Comparison of ENCODE assay signal across 17 cellular contexts in genomic region chr1:156379420-156380165, GRCh38. TPM values are rescaled to one million over a fixed set of nuclear protein-coding genes. Genes with fewer than 3 reads are reported as not detected.
DNase-seq lines count a peak whose midpoint lies in the region; ATAC-seq and TF ChIP-seq lines count a peak whose summit lies in the region.
"Had no signal": no experiment of that assay in that cellular context is flagged by ENCODE, and none has a peak within 500 bp of the region (broad histone marks: within the 10 kb centered on the region; RNA-seq: fewer than 3 reads in every experiment).

No MANE protein-coding gene starts in this region.

- POLR2A ChIA-PET in activated CD4-positive, alpha-beta T cell treated with anti-CD3 and anti-CD28 coated beads for 36 hours (lab: Charles Lee): no interaction called here

- intact Hi-C loops in activated CD4-positive, alpha-beta T cell treated with anti-CD3 and anti-CD28 coated beads for 36 hours (cut with DNase I, micrococcal nuclease): loop anchor here in 1 of 2 experiments (10.0 kb wide), 1 partner anchor 175 kb away; no protein-coding TSS in a partner anchor

- no peak overlapping the region for H3K27ac ChIP-seq in brain microvascular endothelial cell

- no peak overlapping the region for H3K27ac Mint-ChIP-seq in activated CD4-positive, alpha-beta T cell treated with anti-CD3 and anti-CD28 coated beads for 36 hours
- H3K27ac Mint-ChIP-seq: activated naive CD4-positive, alpha-beta T cell treated with anti-CD3 and anti-CD28 coated beads, Interleukin-2, amount 50 U/mL, for 24 hours had no signal

- no peaks in the 10 kb centered on the region for H3K27me3 ChIP-seq in brain microvascular endothelial cell (replicated peaks)

- H3K36me3 Mint-ChIP-seq in activated CD4-positive, alpha-beta T cell treated with anti-CD3 and anti-CD28 coated beads for 36 hours (ENCODE audit: low read depth): no peaks in the 10 kb centered on the region
- H3K36me3 Mint-ChIP-seq: activated naive CD4-positive, alpha-beta T cell treated with anti-CD3 and anti-CD28 coated beads, Interleukin-2, amount 50 U/mL, for 24 hours; CD8-positive, alpha-beta memory T cell had no signal

- no peaks in the 10 kb centered on the region for H3K9me3 Mint-ChIP-seq in activated CD4-positive, alpha-beta T cell treated with anti-CD3 and anti-CD28 coated beads for 36 hours (ENCODE audit: low read depth)
- H3K9me3 Mint-ChIP-seq: activated naive CD4-positive, alpha-beta T cell treated with anti-CD3 and anti-CD28 coated beads, Interleukin-2, amount 50 U/mL, for 24 hours; CD8-positive, alpha-beta memory T cell had no signal

- in situ Hi-C loops in brain microvascular endothelial cell (cut with HindIII; ENCODE audit: low pct_ligation_motif_present, low sequenced_read_pairs): no loop called here

- no peaks in the 10 kb centered on the region for H3K4me1 Mint-ChIP-seq in activated CD4-positive, alpha-beta T cell treated with anti-CD3 and anti-CD28 coated beads for 36 hours
- H3K4me1 Mint-ChIP-seq: activated naive CD4-positive, alpha-beta T cell treated with anti-CD3 and anti-CD28 coated beads, Interleukin-2, amount 50 U/mL, for 24 hours; CD8-positive, alpha-beta memory T cell had no signal

- H3K4me3 ChIP-seq in brain microvascular endothelial cell (ENCODE audit: low read depth, low read length): no peak overlapping the region

- DNase-seq in H4 (ENCODE audit: low spot score): peak; percentile 54
- peak; percentile 44 for DNase-seq in NCI-H1694 (lab: John Stamatoyannopoulos, UW)
- no peak for DNase-seq in brain microvascular endothelial cell
- DNase-seq in myocyte (ENCODE audit: low read depth): peak; percentile 67
- no peak for DNase-seq in OCI-M1 (lab: John Stamatoyannopoulos, UW)
- no peak for DNase-seq in activated CD4-positive, alpha-beta T cell treated with anti-CD3 and anti-CD28 coated beads for 36 hours
- DNase-seq: CD8-positive, alpha-beta memory T cell; central memory CD4-positive, alpha-beta T cell; hypothalamus; MV-4-11; NCI-H446 treated with DMSO at 0.1 percent for 48 hours; SIG-M5 had no signal

- H3K4me3 Mint-ChIP-seq in activated CD4-positive, alpha-beta T cell treated with anti-CD3 and anti-CD28 coated beads for 36 hours: no peak overlapping the region
- H3K4me3 Mint-ChIP-seq: activated naive CD4-positive, alpha-beta T cell treated with anti-CD3 and anti-CD28 coated beads, Interleukin-2, amount 50 U/mL, for 24 hours; CD8-positive, alpha-beta memory T cell had no signal

- H3K36me3 ChIP-seq in brain microvascular endothelial cell (replicated peaks): no peaks in the 10 kb centered on the region

- H3K27me3 Mint-ChIP-seq in activated CD4-positive, alpha-beta T cell treated with anti-CD3 and anti-CD28 coated beads for 36 hours: peaks cover 8% of the 10 kb centered on the region

- ATAC-seq in GM18861 (IDR thresholded peaks at IDR 0.05; ENCODE audit: unreplicated experiment) (no peak), GM21619 (IDR thresholded peaks at IDR 0.05; ENCODE audit: unreplicated experiment) (no peak)
- ATAC-seq in activated CD4-positive, alpha-beta T cell treated with anti-CD3 and anti-CD28 coated beads for 36 hours: no peak

- CTCF ChIA-PET in activated CD4-positive, alpha-beta T cell treated with anti-CD3 and anti-CD28 coated beads for 36 hours (lab: Charles Lee): interaction anchor here (0.7 to 1.3 kb wide), 3 partner anchors 21 to 86 kb away, joined by 3 to 4 read pairs (median 3); no protein-coding TSS in a partner anchor

- peak; percentile 31 for TF ChIP-seq CTCF in brain microvascular endothelial cell (IDR thresholded peaks at IDR 0.05; ENCODE audit: low read depth, low read length, missing control alignments)

RNA-seq across cellular contexts. Expression of gene RHBG, which starts 10.6 kb away (rescaled TPM):
- total RNA-seq in H4 (2014; rRNA removed; shearing (Covaris generic)): 0.06 TPM in 1 of 2 replicates, not detected in the other
- not detected in 2 replicates for total RNA-seq in myocyte
- polyA plus RNA-seq in myocyte (2012): not detected
- not detected for total RNA-seq in activated CD4-positive, alpha-beta T cell treated with anti-CD3 and anti-CD28 coated beads for 36 hours
- total RNA-seq: CD8-positive, alpha-beta memory T cell; omental fat pad; temporal lobe had no signal
- polyA plus RNA-seq: CD8-positive, alpha-beta memory T cell had no signal

RNA-seq across cellular contexts. Expression of gene TSACC, which starts 41.3 kb away (rescaled TPM):
- 0.23 and 0.39 TPM in 2 replicates for total RNA-seq in H4 (2014; rRNA removed; shearing (Covaris generic))
- total RNA-seq in myocyte: not detected in 2 replicates
- 0.98 TPM for polyA plus RNA-seq in myocyte (2012)
- total RNA-seq in activated CD4-positive, alpha-beta T cell treated with anti-CD3 and anti-CD28 coated beads for 36 hours: under 1 TPM; 0.25 to 0.83 TPM
- total RNA-seq: omental fat pad, temporal lobe had no signal

RNA-seq across cellular contexts. Expression of gene CCT3, which starts 41.5 kb away (rescaled TPM):
- total RNA-seq in H4 (2014; rRNA removed; shearing (Covaris generic)): 584 and 592 TPM in 2 replicates
- total RNA-seq in myocyte: 271 and 331 TPM in 2 replicates
- 179 TPM for polyA plus RNA-seq in myocyte (2012)
- 100 to 1,000 TPM; 297 to 406 TPM for total RNA-seq in activated CD4-positive, alpha-beta T cell treated with anti-CD3 and anti-CD28 coated beads for 36 hours

Comparison
In these comparisons a context has a peak if more than half of its experiments do, and no peak if none do; other contexts are left out.
1. DNase-seq: peak in H4 (single experiment), NCI-H1694 (single experiment) and myocyte (single experiment); none in brain microvascular endothelial cell (single experiment), OCI-M1 (single experiment) and activated CD4-positive, alpha-beta T cell treated with anti-CD3 and anti-CD28 coated beads for 36 hours (single experiment).